ENCODE assay signal across 8 cellular contexts in genomic region chr11:120210651-120211521, GRCh38. TPM values are rescaled to one million over a fixed set of nuclear protein-coding genes. Genes with fewer than 3 reads are reported as not detected.
A peak's percentile ranks its signal among the peaks of the same experiment; 100 is the strongest.
DNase-seq lines count a peak whose midpoint lies in the region; ATAC-seq and TF ChIP-seq lines count a peak whose summit lies in the region.

TSS of gene OAF (plus strand) at chr11:120211032. CDS start at chr11:120211280, 248 bp downstream.

- CTCF ChIA-PET in activated naive CD4-positive, alpha-beta T cell treated with anti-CD3 and anti-CD28 coated beads for 36 hours (lab: Charles Lee), result no interaction called here

- H3K9me3 ChIP-seq in gastroesophageal sphincter, result no peaks in the 10 kb centered on the region

- ATAC-seq in HG03457 (IDR thresholded peaks at IDR 0.05; ENCODE audit: unreplicated experiment) (peak; percentile 59), gastroesophageal sphincter (peak; percentile 78)

- H3K36me3 Mint-ChIP-seq in activated naive CD4-positive, alpha-beta T cell treated with anti-CD3 and anti-CD28 coated beads for 36 hours (ENCODE audit: low read depth), result no peaks in the 10 kb centered on the region

- 2% methylated on average over 12 of the region's 106 CpGs; no CpG with 5 or more reads in 1 of the 2 donors for WGBS in gastroesophageal sphincter (ENCODE audit: low coverage in 1 of 2), 2 donors

- no peaks in the 10 kb centered on the region for H3K27me3 ChIP-seq in gastroesophageal sphincter

- DNase-seq in AG20443 (ENCODE audit: low spot score), result peak; percentile 88
- DNase-seq in RPMI7951 (ENCODE audit: low read depth), result peak; percentile 88
- peak; percentile 59 for DNase-seq in activated naive CD4-positive, alpha-beta T cell treated with anti-CD3 and anti-CD28 coated beads for 36 hours
- DNase-seq in non-pigmented ciliary epithelial cell (ENCODE audit: low read depth), result peak; percentile 40
- DNase-seq in substantia nigra (lab: John Stamatoyannopoulos, UW), result peak in 36 of 49 donors; percentile 19 to 71 (median 40)

- H3K4me3 ChIP-seq in gastroesophageal sphincter, result peak within 1 kb of the TSS; percentile 53 to 69

- peaks cover 0 to 75% (median 20%) of the 10 kb centered on the region in 3 donors for H3K4me1 ChIP-seq in gastroesophageal sphincter

- H3K36me3 ChIP-seq in gastroesophageal sphincter, result no peaks in the 10 kb centered on the region

- TF ChIP-seq CTCF in gastroesophageal sphincter (IDR thresholded peaks at IDR 0.05), result peak in 2 of 4 experiments; percentile 6 to 44

- TF ChIP-seq EP300 in gastroesophageal sphincter (IDR thresholded peaks at IDR 0.05), result no peak

- peak within 1 kb of the TSS; percentile 83 for H3K4me3 Mint-ChIP-seq in activated naive CD4-positive, alpha-beta T cell treated with anti-CD3 and anti-CD28 coated beads for 36 hours

- H3K27me3 Mint-ChIP-seq in activated naive CD4-positive, alpha-beta T cell treated with anti-CD3 and anti-CD28 coated beads for 36 hours (ENCODE audit: low read depth), result peaks cover 10% of the 10 kb centered on the region

- TF ChIP-seq POLR2A in GM19193 (IDR thresholded peaks at IDR 0.05; ENCODE audit: extremely low read depth, insufficient read depth, insufficient read length) (peak; percentile 47), gastroesophageal sphincter (IDR thresholded peaks at IDR 0.05) (peak; percentile 46 to 65)

- H3K27ac Mint-ChIP-seq in activated naive CD4-positive, alpha-beta T cell treated with anti-CD3 and anti-CD28 coated beads for 36 hours, result peak within 1 kb of the TSS; percentile 44

- intact Hi-C loops in activated naive CD4-positive, alpha-beta T cell treated with anti-CD3 and anti-CD28 coated beads for 36 hours (cut with micrococcal nuclease), result loop anchor here (1.0 to 5.0 kb wide), 2 partner anchors 37 to 39 kb away; no protein-coding TSS in a partner anchor

- H3K27ac ChIP-seq in gastroesophageal sphincter (peak within 1 kb of the TSS; percentile 19 to 85 (median 80)), substantia nigra (ENCODE audit: low read depth, low read length, poor library complexity, severe bottlenecking) (peak within 1 kb of the TSS; percentile 73)

- peaks cover 5% of the 10 kb centered on the region for H3K4me1 Mint-ChIP-seq in activated naive CD4-positive, alpha-beta T cell treated with anti-CD3 and anti-CD28 coated beads for 36 hours (ENCODE audit: low read depth)

- no peaks in the 10 kb centered on the region for H3K9me3 Mint-ChIP-seq in activated naive CD4-positive, alpha-beta T cell treated with anti-CD3 and anti-CD28 coated beads for 36 hours

RNA-seq across cellular contexts. Expression of gene OAF, which starts in this region (rescaled TPM):
- 41.9 and 47.0 TPM in 2 replicates for total RNA-seq in RPMI7951 (2014; rRNA removed; shearing (Covaris generic))
- 1 to 10 TPM; 1.5 to 1.6 TPM for total RNA-seq in activated naive CD4-positive, alpha-beta T cell treated with anti-CD3 and anti-CD28 coated beads for 36 hours
- 100 to 1,000 TPM in 1 of 4 donors, 10 to 100 TPM in 3; 30.0 to 100 (median 42.4) TPM for total RNA-seq in gastroesophageal sphincter

Comparison
In these comparisons a context has a peak if more than half of its experiments do, and no peak if none do; other contexts are left out.
1. Peak in every context shown above with its lines: DNase-seq, ATAC-seq, H3K4me3 ChIP-seq and H3K27ac ChIP-seq.
2. RNA of gene OAF (total RNA-seq): 30.0 to 100 TPM in gastroesophageal sphincter and 41.9 to 47.0 TPM in RPMI7951; 1.5 to 1.6 TPM in activated naive CD4-positive, alpha-beta T cell treated with anti-CD3 and anti-CD28 coated beads for 36 hours; every median in the first group is over 10 times any median in the second.